28 cellular contexts compared by ENCODE assay signal in genomic region chr2:31696068-31696467, GRCh38.
"Had no signal": no experiment of that assay in that cellular context is flagged by ENCODE, and none has a peak within 500 bp of the region (broad histone marks: within the 10 kb centered on the region; RNA-seq: fewer than 3 reads in every experiment).

No MANE protein-coding gene starts in this region.

- H3K4me1 Mint-ChIP-seq: nephron; neural progenitor cell; stimulated activated effector memory CD8-positive, alpha-beta T cell treated with anti-CD3 and anti-CD28 coated beads, Interleukin-12 subunit alpha, Interleukin-12 subunit beta, amount 100 ng/mL, for 72 hours; stimulated activated naive B cell treated with anti-CD40 and anti-IgM and Interleukin-4, amounts not matched to agents 10 μg/mL and 1 μg/mL and 100 μg/mL, for 72 hours had no signal

- H3K27ac Mint-ChIP-seq: nephron; neural progenitor cell; progenitor cell of endocrine pancreas; stimulated activated effector memory CD8-positive, alpha-beta T cell treated with anti-CD3 and anti-CD28 coated beads, Interleukin-12 subunit alpha, Interleukin-12 subunit beta, amount 100 ng/mL, for 72 hours; stimulated activated naive B cell treated with anti-CD40 and anti-IgM and Interleukin-4, amounts not matched to agents 10 μg/mL and 1 μg/mL and 100 μg/mL, for 72 hours; stimulated activated naive CD8-positive, alpha-beta T cell treated with anti-CD3 and anti-CD28 coated beads, Interleukin-15, Interleukin-2, amounts not matched to agents 100 ng/mL and 50 ng/mL, for 24 hours had no signal

- H3K27me3 ChIP-seq: neural progenitor cell, ovary, right lobe of liver, sigmoid colon, stomach, thyroid gland, tibial nerve, upper lobe of left lung, vagina had no signal

- H3K27ac ChIP-seq: neural progenitor cell, ovary, parathyroid adenoma, psoas muscle, right lobe of liver, sigmoid colon, stomach, thoracic aorta, thyroid gland, tibial nerve, upper lobe of left lung, vagina had no signal

- DNase-seq: occipital lobe; ovary; posterior cingulate gyrus; psoas muscle; right cardiac atrium; right lobe of liver; sigmoid colon; small intestine; stimulated activated CD4-positive, alpha-beta T cell treated with anti-CD3 and anti-CD28 coated beads, Interleukin-15, amount 100 ng/mL, for 24 hours; stimulated activated CD4-positive, alpha-beta T cell treated with anti-CD3 and anti-CD28 coated beads, Interleukin-2, amount 100 ng/mL, for 24 hours; stimulated activated CD4-positive, alpha-beta T cell treated with anti-CD3 and anti-CD28 coated beads, Interleukin-2, amount 100 ng/mL, for 48 hours; stimulated activated CD4-positive, alpha-beta T cell treated with anti-CD3 and anti-CD28 coated beads, Interleukin-4, amount 100 ng/mL, for 24 hours; stimulated activated naive B cell treated with anti-CD40 and anti-IgM and Interleukin-4, amounts not matched to agents 10 μg/mL and 1 μg/mL and 100 μg/mL, for 72 hours; stimulated activated naive CD4-positive, alpha-beta T cell treated with Interleukin-2 at 50 U/mL for 16 hours; stomach; thyroid gland; trophoblast cell; upper lobe of left lung had no signal

- H3K4me3 Mint-ChIP-seq: nephron; neural progenitor cell; stimulated activated effector memory CD8-positive, alpha-beta T cell treated with anti-CD3 and anti-CD28 coated beads, Interleukin-12 subunit alpha, Interleukin-12 subunit beta, amount 100 ng/mL, for 72 hours; stimulated activated naive B cell treated with anti-CD40 and anti-IgM and Interleukin-4, amounts not matched to agents 10 μg/mL and 1 μg/mL and 100 μg/mL, for 72 hours; stimulated activated naive CD8-positive, alpha-beta T cell treated with anti-CD3 and anti-CD28 coated beads, Interleukin-15, Interleukin-2, amounts not matched to agents 100 ng/mL and 50 ng/mL, for 24 hours had no signal

- H3K27me3 Mint-ChIP-seq: progenitor cell of endocrine pancreas; stimulated activated naive CD8-positive, alpha-beta T cell treated with anti-CD3 and anti-CD28 coated beads, Interleukin-15, Interleukin-2, amounts not matched to agents 100 ng/mL and 50 ng/mL, for 24 hours had no signal

- FAIRE-seq: small intestine, urothelium cell line had no signal

- H2AFZ ChIP-seq: neural progenitor cell, parathyroid adenoma had no signal

- H3K36me3 ChIP-seq: neural progenitor cell, ovary, right lobe of liver, sigmoid colon, stomach, thoracic aorta, thyroid gland, tibial nerve, upper lobe of left lung, vagina had no signal

- H3K9me3 ChIP-seq: thyroid gland had no signal

- H3K4me2 ChIP-seq: neural progenitor cell had no signal

- H3K4me3 ChIP-seq: neural progenitor cell, ovary, psoas muscle, right lobe of liver, sigmoid colon, stomach, thoracic aorta, thyroid gland, tibial nerve, upper lobe of left lung, vagina had no signal

- H3K4me1 ChIP-seq: neural progenitor cell, parathyroid adenoma, psoas muscle, right lobe of liver, sigmoid colon, stomach, thyroid gland, tibial nerve, upper lobe of left lung, vagina had no signal

- H3K79me2 ChIP-seq: parathyroid adenoma had no signal

- H3K36me3 Mint-ChIP-seq: neural progenitor cell; stimulated activated effector memory CD8-positive, alpha-beta T cell treated with anti-CD3 and anti-CD28 coated beads, Interleukin-12 subunit alpha, Interleukin-12 subunit beta, amount 100 ng/mL, for 72 hours had no signal

- H3K9ac ChIP-seq: neural progenitor cell, parathyroid adenoma had no signal

- ATAC-seq: psoas muscle; right cardiac atrium; stimulated activated effector memory CD8-positive, alpha-beta T cell treated with anti-CD3 and anti-CD28 coated beads, Interleukin-12 subunit alpha, Interleukin-12 subunit beta, amount 100 ng/mL, for 72 hours; stimulated activated naive B cell treated with anti-CD40 and anti-IgM and Interleukin-4, amounts not matched to agents 10 μg/mL and 1 μg/mL and 100 μg/mL, for 72 hours had no signal
